1 cellular context compared by ENCODE assay signal in the genomic region with DNA sequence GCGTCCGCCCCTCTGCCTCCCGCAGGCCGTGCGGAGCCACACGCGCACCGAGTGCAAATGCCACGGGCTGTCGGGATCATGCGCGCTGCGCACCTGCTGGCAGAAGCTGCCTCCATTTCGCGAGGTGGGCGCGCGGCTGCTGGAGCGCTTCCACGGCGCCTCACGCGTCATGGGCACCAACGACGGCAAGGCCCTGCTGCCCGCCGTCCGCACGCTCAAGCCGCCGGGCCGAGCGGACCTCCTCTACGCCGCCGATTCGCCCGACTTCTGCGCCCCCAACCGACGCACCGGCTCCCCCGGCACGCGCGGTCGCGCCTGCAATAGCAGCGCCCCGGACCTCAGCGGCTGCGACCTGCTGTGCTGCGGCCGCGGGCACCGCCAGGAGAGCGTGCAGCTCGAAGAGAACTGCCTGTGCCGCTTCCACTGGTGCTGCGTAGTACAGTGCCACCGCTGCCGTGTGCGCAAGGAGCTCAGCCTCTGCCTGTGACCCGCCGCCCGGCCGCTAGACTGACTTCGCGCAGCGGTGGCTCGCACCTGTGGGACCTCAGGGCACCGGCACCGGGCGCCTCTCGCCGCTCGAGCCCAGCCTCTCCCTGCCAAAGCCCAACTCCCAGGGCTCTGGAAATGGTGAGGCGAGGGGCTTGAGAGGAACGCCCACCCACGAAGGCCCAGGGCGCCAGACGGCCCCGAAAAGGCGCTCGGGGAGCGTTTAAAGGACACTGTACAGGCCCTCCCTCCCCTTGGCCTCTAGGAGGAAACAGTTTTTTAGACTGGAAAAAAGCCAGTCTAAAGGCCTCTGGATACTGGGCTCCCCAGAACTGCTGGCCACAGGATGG.
TF ChIP-seq lines count a peak whose summit lies in the region.

No MANE protein-coding gene starts in this region.

TF ChIP-seq in IMR-90, 13 proteins besides CTCF, POLR2A, EP300 and RAD21:
- no peak for TF ChIP-seq FOS (IDR thresholded peaks at IDR 0.05; ENCODE audit: low read depth, low read length)
- no peak for TF ChIP-seq MXI1 (IDR thresholded peaks at IDR 0.05; ENCODE audit: borderline replicate concordance, low read depth, low read length)
- no peak for TF ChIP-seq SMC3 (IDR thresholded peaks at IDR 0.05; ENCODE audit: low read depth, low read length)
- TF ChIP-seq RCOR1 (IDR thresholded peaks at IDR 0.05; ENCODE audit: insufficient replicate concordance, low read length), result no peak
TF ChIP-seq in IMR-90: peak in this region for 0.
